ENCODE assay signal across 14 cellular contexts in the genomic region with DNA sequence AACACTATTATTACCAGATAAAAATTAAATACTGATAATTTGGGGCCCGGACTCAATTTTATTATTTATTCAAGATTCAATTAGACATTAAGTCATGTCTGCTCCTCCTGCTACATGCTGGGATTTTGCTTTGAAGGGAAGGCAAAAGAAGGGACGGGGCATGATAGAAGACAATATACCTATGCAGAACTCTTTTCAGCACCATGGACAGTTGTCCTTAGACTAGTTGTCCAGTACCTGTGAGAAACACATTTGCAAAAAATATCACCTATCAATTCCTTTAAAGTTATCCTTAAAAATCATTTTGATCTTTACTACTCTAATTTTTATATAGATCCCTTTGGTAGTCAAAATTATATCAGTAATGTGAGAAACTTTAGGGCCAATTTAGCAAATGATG.
A peak's percentile ranks its signal among the peaks of the same experiment; 100 is the strongest.
DNase-seq lines count a peak whose midpoint lies in the region; ATAC-seq, FAIRE-seq and TF ChIP-seq lines count a peak whose summit lies in the region.
"Had no signal": no experiment of that assay in that cellular context is flagged by ENCODE, and none has a peak within 500 bp of the region (broad histone marks: within the 10 kb centered on the region; RNA-seq: fewer than 3 reads in every experiment).

No MANE protein-coding gene starts in this region.

- H3K36me3 ChIP-seq in breast epithelium (no peaks in the 10 kb centered on the region), lower lobe of right lung (no peaks in the 10 kb centered on the region)
- H3K36me3 ChIP-seq: Peyer's patch, tibial artery had no signal

- TF ChIP-seq CTCF in MCF 10A (IDR thresholded peaks at IDR 0.05; ENCODE audit: unreplicated experiment) (no peak), breast epithelium (IDR thresholded peaks at IDR 0.05) (no peak), fibroblast of mammary gland (conservative IDR thresholded peaks at IDR 0.05; ENCODE audit: control insufficient read depth, insufficient read depth, low read depth, low read length) (no peak), lower lobe of right lung (IDR thresholded peaks at IDR 0.05) (no peak)

- H3K27me3 ChIP-seq in breast epithelium (no peaks in the 10 kb centered on the region), lower lobe of right lung (ENCODE audit: low read depth) (no peaks in the 10 kb centered on the region)
- H3K27me3 ChIP-seq: Peyer's patch, tibial artery had no signal

- no TSS peak for BruUV-seq in MCF 10A (replicated peaks; lab: Mats Ljungman, UMichigan)

- H3K4me1 Mint-ChIP-seq in MCF 10A (ENCODE audit: insufficient read depth, unreplicated experiment) = no peaks in the 10 kb centered on the region
- H3K4me1 Mint-ChIP-seq: natural killer cell had no signal

- FAIRE-seq in urothelium cell line (lab: Jason Lieb, UNC) = no peak
- FAIRE-seq: islet of Langerhans had no signal

- peaks cover 64% of the 10 kb centered on the region for H3K27me3 Mint-ChIP-seq in MCF 10A (ENCODE audit: insufficient read depth, unreplicated experiment)

- ATAC-seq in GM18511 (IDR thresholded peaks at IDR 0.05; ENCODE audit: unreplicated experiment) (no peak), lower lobe of right lung (no peak), GM18870 (IDR thresholded peaks at IDR 0.05; ENCODE audit: unreplicated experiment) (no peak)
- ATAC-seq: activated T-cell treated with anti-CD3 and anti-CD28 coated beads, Interleukin-2, amount 50 U/mL, for 72 hours; natural killer cell had no signal

- TF ChIP-seq POLR2A in breast epithelium (IDR thresholded peaks at IDR 0.05) = no peak

- H3K9me3 ChIP-seq in breast epithelium (no peaks in the 10 kb centered on the region), lower lobe of right lung (no peaks in the 10 kb centered on the region)
- H3K9me3 ChIP-seq: Peyer's patch, tibial artery had no signal

- H3K4me3 Mint-ChIP-seq in MCF 10A (ENCODE audit: unreplicated experiment) = no peak overlapping the region
- H3K4me3 Mint-ChIP-seq: activated T-cell treated with anti-CD3 and anti-CD28 coated beads, Interleukin-2, amount 50 U/mL, for 72 hours; natural killer cell had no signal

- H3K4me3 ChIP-seq in breast epithelium (no peak overlapping the region), fibroblast of mammary gland (ENCODE audit: control insufficient read depth, low read depth, low read length) (no peak overlapping the region), lower lobe of right lung (no peak overlapping the region)
- H3K4me3 ChIP-seq: Peyer's patch, skin epidermis, tibial artery had no signal

- POLR2A ChIA-PET in MCF 10A (lab: Yijun Ruan, JAX) = no interaction called here

- DNase-seq in MCF 10A (ENCODE audit: unreplicated experiment) (peak; percentile 67), breast epithelium (ENCODE audit: low spot score in 2 of 2) (no peak), RPMI7951 (ENCODE audit: low read depth) (peak; percentile 34), fibroblast of mammary gland (ENCODE audit: low read depth) (peak; percentile 28), urothelium cell line (ENCODE audit: low spot score) (peak; percentile 45), lower lobe of right lung (no peak)
- DNase-seq: activated T-cell treated with anti-CD3 and anti-CD28 coated beads, Interleukin-2, amount 50 U/mL, for 72 hours; natural killer cell; Peyer's patch; tibial artery had no signal

- H3K27ac ChIP-seq in breast epithelium = no peak overlapping the region
- no peak overlapping the region for H3K27ac ChIP-seq in lower lobe of right lung
- H3K27ac ChIP-seq: Peyer's patch, skin epidermis, tibial artery had no signal

- no peak overlapping the region for H3K27ac Mint-ChIP-seq in MCF 10A (ENCODE audit: low read depth, unreplicated experiment)
- H3K27ac Mint-ChIP-seq: activated T-cell treated with anti-CD3 and anti-CD28 coated beads, Interleukin-2, amount 50 U/mL, for 72 hours; natural killer cell had no signal

- intact Hi-C loops in MCF 10A (cut with micrococcal nuclease) (no loop called here), breast epithelium (cut with DNase I; ENCODE audit: low total_unique reads) (no loop called here), lower lobe of right lung (cut with DNase I) (no loop called here)

- no peaks in the 10 kb centered on the region for H3K36me3 Mint-ChIP-seq in MCF 10A (ENCODE audit: insufficient read depth, unreplicated experiment)
- H3K36me3 Mint-ChIP-seq: natural killer cell had no signal

- peaks cover 7% of the 10 kb centered on the region for H3K9me3 Mint-ChIP-seq in MCF 10A (ENCODE audit: unreplicated experiment)

- CTCF ChIA-PET in MCF 10A (lab: Yijun Ruan, JAX) = interaction anchor here (0.6 to 1.3 kb wide), 2 partner anchors 31 to 1516 kb away, joined by 4 to 6 read pairs; no protein-coding TSS in a partner anchor

- no peaks in the 10 kb centered on the region for H3K4me1 ChIP-seq in breast epithelium
- no peaks in the 10 kb centered on the region for H3K4me1 ChIP-seq in lower lobe of right lung
- H3K4me1 ChIP-seq: Peyer's patch, tibial artery had no signal

Comparison
In these comparisons a context has a peak if more than half of its experiments do, and no peak if none do; other contexts are left out.
1. DNase-seq: peak in MCF 10A (single experiment), RPMI7951 (single experiment), fibroblast of mammary gland (single experiment) and urothelium cell line (single experiment); none in breast epithelium (0 of 2) and lower lobe of right lung (single experiment).